23 cellular contexts compared by ENCODE assay signal in the genomic region with DNA sequence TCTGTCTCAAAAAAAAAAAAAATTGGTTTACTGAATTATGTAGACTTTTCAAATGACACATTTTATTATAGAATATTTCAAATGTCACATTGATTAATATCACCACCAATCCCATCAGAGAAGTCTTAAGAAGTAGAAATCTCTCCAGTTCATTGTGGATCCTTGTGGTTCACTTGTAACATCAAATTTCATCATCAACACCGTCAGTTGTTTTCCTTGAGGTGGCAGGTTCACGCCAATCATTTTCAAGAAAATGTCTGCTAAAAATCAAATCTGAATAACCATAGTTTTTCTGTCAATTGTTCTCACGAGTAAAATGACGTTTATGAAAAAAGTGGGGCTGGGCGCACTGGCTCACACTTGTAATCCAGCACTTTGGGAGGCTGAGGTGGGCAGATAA.
"Had no signal": no experiment of that assay in that cellular context is flagged by ENCODE, and none has a peak within 500 bp of the region (broad histone marks: within the 10 kb centered on the region; RNA-seq: fewer than 3 reads in every experiment).

No MANE protein-coding gene starts in this region.

- H3K4me3 Mint-ChIP-seq: dendritic cell treated with granulocyte-macrophage colony-stimulating factor and Interleukin-4, amounts not matched to agents 40 ng/mL and 50 ng/mL, for 4 days; effector memory CD8-positive, alpha-beta T cell had no signal

- H3K4me1 ChIP-seq: colonic mucosa, esophagus muscularis mucosa, esophagus squamous epithelium, foreskin keratinocyte, gastrocnemius medialis, gastroesophageal sphincter, heart left ventricle, heart right ventricle had no signal

- H3K27me3 ChIP-seq: colonic mucosa, dorsolateral prefrontal cortex, esophagus muscularis mucosa, esophagus squamous epithelium, gastrocnemius medialis, gastroesophageal sphincter, heart left ventricle, heart right ventricle had no signal

- H3K27ac ChIP-seq: colonic mucosa, coronary artery, dorsolateral prefrontal cortex, epithelial cell of prostate, esophagus muscularis mucosa, esophagus squamous epithelium, foreskin keratinocyte, gastrocnemius medialis, gastroesophageal sphincter, heart left ventricle, heart right ventricle had no signal

- H3K9me3 ChIP-seq: colonic mucosa, esophagus muscularis mucosa, gastrocnemius medialis had no signal

- DNase-seq: colonic mucosa; cortex of kidney; dermis blood vessel endothelial cell; dorsolateral prefrontal cortex; effector CD4-positive, alpha-beta T cell; effector CD8-positive, alpha-beta T cell; effector memory CD4-positive, alpha-beta T cell; effector memory CD8-positive, alpha-beta T cell; erythroblast; esophagus squamous epithelium; foreskin fibroblast; foreskin keratinocyte; foreskin melanocyte; gastrocnemius medialis; glutamatergic neuron; head of caudate nucleus; heart left ventricle; heart right ventricle had no signal

- H3K36me3 ChIP-seq: colonic mucosa, esophagus muscularis mucosa, esophagus squamous epithelium, gastrocnemius medialis, gastroesophageal sphincter, heart left ventricle, heart right ventricle had no signal

- H3K4me3 ChIP-seq: colonic mucosa, coronary artery, dorsolateral prefrontal cortex, esophagus muscularis mucosa, esophagus squamous epithelium, gastrocnemius medialis, gastroesophageal sphincter, heart left ventricle, heart right ventricle had no signal

- H3K27ac Mint-ChIP-seq: dendritic cell treated with granulocyte-macrophage colony-stimulating factor and Interleukin-4, amounts not matched to agents 40 ng/mL and 50 ng/mL, for 4 days; effector memory CD8-positive, alpha-beta T cell had no signal
